Comparison of ENCODE assay signal across 1 cellular context in genomic region chr9:27436234-27436633, GRCh38.
TF ChIP-seq lines count a peak whose summit lies in the region.

No MANE protein-coding gene starts in this region.

TF ChIP-seq in HepG2, 621 proteins besides CTCF, POLR2A, EP300 and RAD21 (continued from another document and continues in another):
- peak; percentile 99 for TF ChIP-seq RERE (CRISPR knock-in tag; IDR thresholded peaks at IDR 0.05; ENCODE audit: low read depth)
- no peak for TF ChIP-seq ZNF83 (CRISPR knock-in tag; IDR thresholded peaks at IDR 0.05; ENCODE audit: borderline replicate concordance)
- TF ChIP-seq ZSCAN31 (CRISPR knock-in tag; IDR thresholded peaks at IDR 0.05; ENCODE audit: low read depth), result no peak
- TF ChIP-seq ADNP (CRISPR knock-in tag; IDR thresholded peaks at IDR 0.05), result no peak
- peak; percentile 80; the same call in 1 of the 2 replicates for TF ChIP-seq ZFP36L1 (CRISPR knock-in tag; IDR thresholded peaks at IDR 0.05)
- no peak for TF ChIP-seq KLF13 (CRISPR knock-in tag; IDR thresholded peaks at IDR 0.05)
- TF ChIP-seq SP140L (CRISPR knock-in tag; IDR thresholded peaks at IDR 0.05; ENCODE audit: borderline replicate concordance), result no peak
- TF ChIP-seq PCBP1 (IDR thresholded peaks at IDR 0.05; ENCODE audit: borderline replicate concordance, low read depth, low read length), result no peak
- peak; percentile 91 for TF ChIP-seq ZNF589 (CRISPR knock-in tag; conservative IDR thresholded peaks at IDR 0.05)
- no peak for TF ChIP-seq ELF4 (CRISPR knock-in tag; IDR thresholded peaks at IDR 0.05; ENCODE audit: borderline replicate concordance)
- peak; percentile 88 for TF ChIP-seq CEBPB (IDR thresholded peaks at IDR 0.05; ENCODE audit: borderline replicate concordance, low read depth, low read length)
- no peak for TF ChIP-seq PRPF4 (IDR thresholded peaks at IDR 0.05; ENCODE audit: low read depth, low read length, poor library complexity, severe bottlenecking)
- no peak for TF ChIP-seq POLR2AphosphoS5 (IDR thresholded peaks at IDR 0.05; ENCODE audit: low read depth, low read length)
- peak; percentile 97 for TF ChIP-seq HDAC2 (CRISPR knock-in tag; IDR thresholded peaks at IDR 0.05)
- peak; percentile 95 for TF ChIP-seq TARDBP (CRISPR knock-in tag; IDR thresholded peaks at IDR 0.05)
- TF ChIP-seq ARID3A (IDR thresholded peaks at IDR 0.05; ENCODE audit: low read depth, low read length), result no peak
- peak; percentile 97 for TF ChIP-seq SKIL (CRISPR knock-in tag; IDR thresholded peaks at IDR 0.05; ENCODE audit: borderline replicate concordance)
- TF ChIP-seq HBP1 (CRISPR knock-in tag; IDR thresholded peaks at IDR 0.05; ENCODE audit: low read depth), result 0 out of 2 replicates have a peak, but pooled peaks have one; percentile 34
- no peak for TF ChIP-seq ZFYVE20 (CRISPR knock-in tag; IDR thresholded peaks at IDR 0.05; ENCODE audit: borderline replicate concordance, low read depth)
- TF ChIP-seq ZNF674 (CRISPR knock-in tag; IDR thresholded peaks at IDR 0.05; ENCODE audit: low read depth), result no peak
- no peak for TF ChIP-seq PHB2 (IDR thresholded peaks at IDR 0.05; ENCODE audit: partially characterized antibody)
- peak; percentile 99 for TF ChIP-seq ZNF512B (CRISPR knock-in tag; IDR thresholded peaks at IDR 0.05; ENCODE audit: borderline replicate concordance)
- 0 out of 2 replicates have a peak, but pooled peaks have one; percentile 43 for TF ChIP-seq KDM3A (CRISPR knock-in tag; IDR thresholded peaks at IDR 0.05; ENCODE audit: low read depth)
- TF ChIP-seq ZNF552 (CRISPR knock-in tag; IDR thresholded peaks at IDR 0.05; ENCODE audit: borderline replicate concordance), result no peak
- TF ChIP-seq POLR2AphosphoS2 (IDR thresholded peaks at IDR 0.05; ENCODE audit: low read depth, low read length), result no peak
- TF ChIP-seq ZNF879 (CRISPR knock-in tag; IDR thresholded peaks at IDR 0.05), result no peak
- no peak for TF ChIP-seq EHMT2 (IDR thresholded peaks at IDR 0.05; ENCODE audit: borderline replicate concordance, low read depth, low read length)
- TF ChIP-seq ZMYM3 (CRISPR knock-in tag; IDR thresholded peaks at IDR 0.05), result no peak
- TF ChIP-seq PAXIP1 (CRISPR knock-in tag; conservative IDR thresholded peaks at IDR 0.05), result peak; percentile 70
- peak; percentile 94; the same call in 1 of the 2 replicates for TF ChIP-seq FOXK1 (CRISPR knock-in tag; IDR thresholded peaks at IDR 0.05; ENCODE audit: borderline replicate concordance, low read depth)
- TF ChIP-seq ZNF275 (CRISPR knock-in tag; IDR thresholded peaks at IDR 0.05; ENCODE audit: borderline replicate concordance), result no peak
- no peak for TF ChIP-seq HNF4G (IDR thresholded peaks at IDR 0.05; ENCODE audit: borderline replicate concordance, low read depth, low read length)
- TF ChIP-seq HNF4G (CRISPR knock-in tag; IDR thresholded peaks at IDR 0.05; ENCODE audit: borderline replicate concordance, low read depth), result no peak
- TF ChIP-seq SOX6 (IDR thresholded peaks at IDR 0.05), result no peak
- peak; percentile 100 for TF ChIP-seq SOX6 (CRISPR knock-in tag; IDR thresholded peaks at IDR 0.05)
- no peak for TF ChIP-seq SMAD1 (CRISPR knock-in tag; IDR thresholded peaks at IDR 0.05; ENCODE audit: borderline replicate concordance, low read depth)
- TF ChIP-seq ZNF354B (CRISPR knock-in tag; IDR thresholded peaks at IDR 0.05), result no peak
- TF ChIP-seq ZNF121 (CRISPR knock-in tag; IDR thresholded peaks at IDR 0.05), result no peak
- no peak for TF ChIP-seq ZSCAN25 (CRISPR knock-in tag; IDR thresholded peaks at IDR 0.05)
- no peak for TF ChIP-seq E2F5 (CRISPR knock-in tag; conservative IDR thresholded peaks at IDR 0.05)
